9 cellular contexts compared by ENCODE assay signal in the genomic region with DNA sequence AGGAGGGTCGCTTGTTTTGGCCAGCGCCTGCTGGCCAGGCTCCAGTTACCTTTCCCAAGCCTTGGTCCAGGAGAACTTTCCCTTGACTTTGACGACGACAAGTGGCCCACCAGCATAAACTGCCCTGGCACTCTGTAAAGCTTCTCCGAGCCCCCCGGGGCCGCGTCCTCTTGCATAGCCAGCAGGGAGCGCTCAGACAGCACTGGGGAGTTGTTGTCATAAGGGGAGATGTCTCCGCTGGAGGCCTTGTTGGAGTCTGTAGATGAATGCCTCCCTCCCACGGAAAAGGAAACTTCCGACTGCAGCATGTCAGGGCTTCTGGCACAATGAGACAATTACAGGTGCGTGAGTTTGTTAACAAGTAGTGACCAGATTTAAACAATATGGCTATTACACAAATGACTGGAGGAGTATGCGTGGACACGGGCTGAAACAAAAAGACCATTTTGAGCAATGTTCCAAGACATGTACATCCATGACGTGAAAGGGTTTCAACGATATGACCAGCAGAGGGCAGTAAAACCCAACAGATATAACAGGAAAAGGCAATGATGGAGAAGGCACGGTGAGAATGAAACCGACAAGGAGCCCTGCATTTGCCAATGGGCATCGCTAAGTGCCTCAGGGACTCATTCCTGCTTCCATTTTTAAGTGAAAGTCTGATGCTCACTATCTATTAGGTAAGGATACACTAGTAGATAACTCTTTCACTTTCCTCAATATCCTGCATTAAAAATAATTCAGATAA. TPM values are rescaled to one million over a fixed set of nuclear protein-coding genes. Genes with fewer than 3 reads are reported as not detected.
DNase-seq lines count a peak whose midpoint lies in the region; ATAC-seq and TF ChIP-seq lines count a peak whose summit lies in the region.
"Had no signal": no experiment of that assay in that cellular context is flagged by ENCODE, and none has a peak within 500 bp of the region (broad histone marks: within the 10 kb centered on the region; RNA-seq: fewer than 3 reads in every experiment).

No MANE protein-coding gene starts in this region.

- no peak overlapping the region for H3K23ac ChIP-seq in mesendoderm (ENCODE audit: low read length)

- no peak overlapping the region for H3K27ac ChIP-seq in mesendoderm (ENCODE audit: low read depth, low read length)
- no peak overlapping the region for H3K27ac ChIP-seq in stomach

- H3K4me1 Mint-ChIP-seq in effector memory CD8-positive, alpha-beta T cell (ENCODE audit: low read depth in 2 of 2): peaks cover 2 to 7% of the 10 kb centered on the region in 2 donors

- no peak for TF ChIP-seq POLR2A in stomach (IDR thresholded peaks at IDR 0.05)

- DNase-seq in C1 segment of cervical spinal cord (lab: John Stamatoyannopoulos, UW) (peak in 9 of 14 donors; percentile 10 to 46 (median 26)), NCI-H226 (peak; percentile 43), mesendoderm (peak; percentile 65), stomach (peak; percentile 67)
- DNase-seq in activated CD4-positive, alpha-beta T cell treated with anti-CD3 and anti-CD28 coated beads for 48 hours: peak; percentile 52
- peak; percentile 36 to 49 (median 37) for DNase-seq in effector memory CD8-positive, alpha-beta T cell

- no peak overlapping the region for H4K5ac ChIP-seq in mesendoderm (ENCODE audit: low read length)

- H3K4me1 ChIP-seq in mesendoderm (ENCODE audit: control insufficient read depth, low read depth, low read length) (no peaks in the 10 kb centered on the region), stomach (peaks cover 0 to 8% (median 2%) of the 10 kb centered on the region in 4 donors)

- no peak for TF ChIP-seq EP300 in stomach (IDR thresholded peaks at IDR 0.05)

- H3K56ac ChIP-seq in mesendoderm (ENCODE audit: low read length): no peak overlapping the region

- H2AK5ac ChIP-seq in mesendoderm (ENCODE audit: low read length): no peak overlapping the region

- no peak overlapping the region for H4K8ac ChIP-seq in mesendoderm (ENCODE audit: low read depth, low read length)

- H3K9me3 ChIP-seq in stomach: no peaks in the 10 kb centered on the region

- no peak overlapping the region for H2BK15ac ChIP-seq in mesendoderm (replicated peaks; ENCODE audit: low read depth)

- no peak overlapping the region for H3K18ac ChIP-seq in mesendoderm (ENCODE audit: low read length)

- TF ChIP-seq CTCF in stomach (IDR thresholded peaks at IDR 0.05): peak in 5 of 7 experiments; percentile 37 to 73 (median 48)

- H3K4me3 ChIP-seq in mesendoderm (ENCODE audit: low read length) (no peak overlapping the region), stomach (no peak overlapping the region)

- no peaks in the 10 kb centered on the region for H3K9me3 Mint-ChIP-seq in effector memory CD8-positive, alpha-beta T cell
- H3K9me3 Mint-ChIP-seq: T-helper 1 cell treated with Interleukin-12 subunit alpha and Interleukin-12 subunit beta and Interleukin-4 antibody, amounts not matched to agents 30 μg/mL and 1 μg/mL, for 36 hours had no signal

- no peak overlapping the region for H3K4ac ChIP-seq in mesendoderm (ENCODE audit: low read depth, low read length)

- intact Hi-C loops in stomach (cut with DNase I; ENCODE audit: low total_unique reads): no loop called here

- peak overlapping the region in 1 of 2 donors; percentile 5 for H3K4me3 Mint-ChIP-seq in effector memory CD8-positive, alpha-beta T cell
- H3K4me3 Mint-ChIP-seq: T-helper 1 cell treated with Interleukin-12 subunit alpha and Interleukin-12 subunit beta and Interleukin-4 antibody, amounts not matched to agents 30 μg/mL and 1 μg/mL, for 36 hours had no signal

- H3K9ac ChIP-seq in mesendoderm (ENCODE audit: low read length): no peak overlapping the region

- no peaks in the 10 kb centered on the region for H3K27me3 ChIP-seq in mesendoderm (ENCODE audit: insufficient read depth, low read length, poor library complexity)
- peaks cover 0 to 6% (median 0%) of the 10 kb centered on the region in 3 donors for H3K27me3 ChIP-seq in stomach

- WGBS in mesendoderm (ENCODE audit: extremely low coverage, insufficient coverage, low lambda C conversion rate): no CpG with 5 or more reads among the region's 20 CpGs
- WGBS in stomach, 5 donors: 29 to 40% (median 35%) methylated on average over 15 to 20 of the region's 20 CpGs

- H2BK5ac ChIP-seq in mesendoderm (ENCODE audit: low read length): no peak overlapping the region

- no peak overlapping the region for H3K4me2 ChIP-seq in mesendoderm (ENCODE audit: low read length)

- H3K79me2 ChIP-seq in mesendoderm (ENCODE audit: control insufficient read depth, insufficient read depth, low read length): no peaks in the 10 kb centered on the region

- ATAC-seq in GM18868 (IDR thresholded peaks at IDR 0.05; ENCODE audit: unreplicated experiment) (peak; percentile 59), HG03175 (IDR thresholded peaks at IDR 0.05; ENCODE audit: unreplicated experiment) (peak; percentile 86)
- peak; percentile 67 for ATAC-seq in effector memory CD8-positive, alpha-beta T cell (replicated peaks)

- no peaks in the 10 kb centered on the region for H3K27me3 Mint-ChIP-seq in effector memory CD8-positive, alpha-beta T cell

- no peak overlapping the region for H2BK120ac ChIP-seq in mesendoderm (ENCODE audit: low read depth, low read length)

- H3K36me3 ChIP-seq in mesendoderm (ENCODE audit: control insufficient read depth, insufficient read depth, low read length) (no peaks in the 10 kb centered on the region), stomach (no peaks in the 10 kb centered on the region)

- H3K36me3 Mint-ChIP-seq in effector memory CD8-positive, alpha-beta T cell (ENCODE audit: insufficient read depth): no peaks in the 10 kb centered on the region

- H3K27ac Mint-ChIP-seq in effector memory CD8-positive, alpha-beta T cell: no peak overlapping the region
- H3K27ac Mint-ChIP-seq: T-helper 1 cell treated with Interleukin-12 subunit alpha and Interleukin-12 subunit beta and Interleukin-4 antibody, amounts not matched to agents 30 μg/mL and 1 μg/mL, for 36 hours had no signal

- H3K79me1 ChIP-seq in mesendoderm (ENCODE audit: low read length): no peaks in the 10 kb centered on the region

RNA-seq across cellular contexts. Expression of a gene that starts 33.0 kb away (rescaled TPM):
- polyA plus RNA-seq in mesendoderm (2013, experiment 1 of 2): 43.3 TPM
- 42.3 TPM for polyA plus RNA-seq in mesendoderm (2013, experiment 2 of 2)
- 10 to 100 TPM in 2 of 5 donors, 1 to 10 TPM in 3; 1.3 to 22.9 (median 8.5) TPM for total RNA-seq in stomach
- 10 to 100 TPM; 12.0 to 17.7 (median 16.5) TPM for polyA plus RNA-seq in stomach
